10 cellular contexts compared by ENCODE assay signal in genomic region chr11:14773755-14774154, GRCh38.
DNase-seq lines count a peak whose midpoint lies in the region; ATAC-seq, FAIRE-seq and TF ChIP-seq lines count a peak whose summit lies in the region.
"Had no signal": no experiment of that assay in that cellular context is flagged by ENCODE, and none has a peak within 500 bp of the region (broad histone marks: within the 10 kb centered on the region; RNA-seq: fewer than 3 reads in every experiment).

No MANE protein-coding gene starts in this region.

- no peak overlapping the region for H3K4me3 Mint-ChIP-seq in T-helper 17 cell
- H3K4me3 Mint-ChIP-seq in glutamatergic neuron (ENCODE audit: unreplicated experiment) = no peak overlapping the region

- no peaks in the 10 kb centered on the region for H3K4me1 ChIP-seq in right cardiac atrium (ENCODE audit: control insufficient read depth, insufficient read depth, low read length)

- H3K4me1 Mint-ChIP-seq in T-helper 17 cell = peaks cover 22% of the 10 kb centered on the region
- H3K4me1 Mint-ChIP-seq in glutamatergic neuron (ENCODE audit: low read depth, unreplicated experiment) = no peaks in the 10 kb centered on the region

- POLR2A ChIA-PET in AG04450 (lab: Yijun Ruan, JAX) = no interaction called here

- intact Hi-C loops in right cardiac atrium (cut with DNase I) = no loop called here

- ATAC-seq in T-helper 17 cell (peak; percentile 61), GM18907 (IDR thresholded peaks at IDR 0.05; ENCODE audit: unreplicated experiment) (no peak), right cardiac atrium (no peak)

- H3K4me3 ChIP-seq in AG04450 (ENCODE audit: low read depth, low read length) = no peak overlapping the region
- no peak overlapping the region for H3K4me3 ChIP-seq in right cardiac atrium (ENCODE audit: low read length)
- H3K4me3 ChIP-seq: MG63 had no signal

- H3K27me3 Mint-ChIP-seq in T-helper 17 cell = no peaks in the 10 kb centered on the region
- H3K27me3 Mint-ChIP-seq in glutamatergic neuron (ENCODE audit: unreplicated experiment) = no peaks in the 10 kb centered on the region

- no peaks in the 10 kb centered on the region for H3K9me3 ChIP-seq in AG04450 (ENCODE audit: control insufficient read depth, insufficient read depth, low read length)
- no peaks in the 10 kb centered on the region for H3K9me3 ChIP-seq in T-helper 17 cell (ENCODE audit: control insufficient read depth, low read length, poor library complexity, severe bottlenecking)
- no peaks in the 10 kb centered on the region for H3K9me3 ChIP-seq in right cardiac atrium (ENCODE audit: control insufficient read depth, low read length)
- H3K9me3 ChIP-seq: MG63 had no signal

- H3K27me3 ChIP-seq in AG04450 (ENCODE audit: control insufficient read depth, insufficient read depth, low read length) (no peaks in the 10 kb centered on the region), right cardiac atrium (ENCODE audit: control insufficient read depth, insufficient read depth) (no peaks in the 10 kb centered on the region)
- H3K27me3 ChIP-seq: MG63 had no signal

- H3K36me3 Mint-ChIP-seq in T-helper 17 cell (ENCODE audit: low read depth) (peaks cover 10% of the 10 kb centered on the region), glutamatergic neuron (ENCODE audit: unreplicated experiment) (no peaks in the 10 kb centered on the region)

- TF ChIP-seq CTCF in AG04450 (IDR thresholded peaks at IDR 0.05; ENCODE audit: low read depth, low read length) = peak; percentile 35; the same call in 1 of the 2 replicates
- peak; percentile 30; the same call in 1 of the 3 replicates for TF ChIP-seq CTCF in GM12872 (IDR thresholded peaks at IDR 0.05; ENCODE audit: insufficient read depth, low read depth, low read length)
- TF ChIP-seq CTCF in glutamatergic neuron (IDR thresholded peaks at IDR 0.05; ENCODE audit: partially characterized antibody, unreplicated experiment) = peak; percentile 61

- WGBS in right cardiac atrium = 52% methylated on average over 1 of the region's 1 CpG

- H3K27ac ChIP-seq in AG04450 (ENCODE audit: low read depth, low read length) = no peak overlapping the region
- no peak overlapping the region for H3K27ac ChIP-seq in right cardiac atrium (ENCODE audit: low read length)

- H3K27ac Mint-ChIP-seq in T-helper 17 cell (peak overlapping the region; percentile 37), glutamatergic neuron (ENCODE audit: unreplicated experiment) (no peak overlapping the region)

- FAIRE-seq in RCC 7860 (lab: Jason Lieb, UNC) = no peak

- DNase-seq in AG04450 (ENCODE audit: low read depth, low spot score) (no peak), T-helper 17 cell (no peak), glutamatergic neuron (no peak), RCC 7860 (ENCODE audit: low spot score) (no peak), cerebellum (ENCODE audit: low spot score) (no peak), right cardiac atrium (no peak)
- DNase-seq: activated CD4-positive, alpha-beta T cell treated with anti-CD3 and anti-CD28 coated beads, Interleukin-2, amount 50 U/mL, for 48 hours; MG63 had no signal

- peaks cover 4% of the 10 kb centered on the region for H3K9me3 Mint-ChIP-seq in glutamatergic neuron (ENCODE audit: unreplicated experiment)

- CTCF ChIA-PET in AG04450 (lab: Charles Lee) = no interaction called here
